Comparison of ENCODE assay signal across 11 cellular contexts in the genomic region with DNA sequence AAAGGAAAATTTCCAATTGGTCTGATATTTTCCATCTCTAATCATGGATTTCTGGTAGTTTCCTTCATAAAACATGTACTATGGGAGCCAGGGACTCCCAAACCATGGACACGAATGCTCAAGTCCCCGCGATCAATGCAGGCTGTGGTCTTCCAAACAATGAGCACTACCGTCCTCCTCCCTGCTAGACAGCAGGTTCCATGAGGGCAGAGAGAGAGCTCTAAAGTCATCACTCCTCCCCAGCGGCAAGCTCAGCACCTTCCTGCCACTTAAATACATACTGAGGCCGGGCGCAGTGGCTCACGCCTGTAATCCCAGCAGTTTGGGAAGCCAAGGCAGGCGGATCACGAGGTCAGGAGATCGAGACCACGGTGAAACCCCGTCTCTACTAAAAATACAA. TPM values are rescaled to one million over a fixed set of nuclear protein-coding genes. Genes with fewer than 3 reads are reported as not detected.
A peak's percentile ranks its signal among the peaks of the same experiment; 100 is the strongest.
DNase-seq lines count a peak whose midpoint lies in the region; ATAC-seq, FAIRE-seq and TF ChIP-seq lines count a peak whose summit lies in the region.
"Had no signal": no experiment of that assay in that cellular context is flagged by ENCODE, and none has a peak within 500 bp of the region (broad histone marks: within the 10 kb centered on the region; RNA-seq: fewer than 3 reads in every experiment).

No MANE protein-coding gene starts in this region.

- POLR2A ChIA-PET in endothelial cell of umbilical vein (lab: Charles Lee), result interaction anchor here (0.6 to 1.8 kb wide), 4 partner anchors 17 to 64 kb away, joined by 3 to 6 read pairs (median 4); no protein-coding TSS in a partner anchor
- POLR2A ChIA-PET in CD8-positive, alpha-beta memory T cell (lab: Charles Lee), result no interaction called here

- H3K9me1 ChIP-seq in endothelial cell of umbilical vein (replicated peaks; ENCODE audit: control insufficient read depth, extremely low read depth, insufficient read depth, low read length), result no peaks in the 10 kb centered on the region

- peak overlapping the region; percentile 61 for H3K9ac ChIP-seq in endothelial cell of umbilical vein (replicated peaks; ENCODE audit: extremely low read depth, insufficient read depth, low read length)

- dilution Hi-C loops in endothelial cell of umbilical vein (cut with MboI; ENCODE audit: extremely low pct_ligation_motif_present, low sequenced_read_pairs), result no loop called here

- no TSS peak for BruUV-seq in endothelial cell of umbilical vein (replicated peaks; lab: Mats Ljungman, UMichigan)

- peak overlapping the region; percentile 99 for H3K27ac ChIP-seq in endothelial cell of umbilical vein (ENCODE audit: insufficient read depth, low read depth, low read length)
- H3K27ac ChIP-seq in effector memory CD4-positive, alpha-beta T cell (ENCODE audit: insufficient read depth, low read length, poor library complexity, severe bottlenecking), result no peak overlapping the region
- no peak overlapping the region for H3K27ac ChIP-seq in CD8-positive, alpha-beta memory T cell (ENCODE audit: low read depth, low read length)
- H3K27ac ChIP-seq: cardiac muscle cell had no signal

- peaks cover 65% of the 10 kb centered on the region for H3K79me2 ChIP-seq in endothelial cell of umbilical vein (ENCODE audit: control insufficient read depth, insufficient read depth, low read length)

- no peak overlapping the region for H3K4me3 Mint-ChIP-seq in stimulated activated naive CD8-positive, alpha-beta T cell treated with anti-CD3 and anti-CD28 coated beads, Interleukin-15, Interleukin-2, amounts not matched to agents 100 ng/mL and 50 ng/mL, for 24 hours
- H3K4me3 Mint-ChIP-seq in progenitor cell of endocrine pancreas (ENCODE audit: low read depth), result no peak overlapping the region
- peak overlapping the region in 1 of 7 donors; percentile 32 for H3K4me3 Mint-ChIP-seq in CD8-positive, alpha-beta memory T cell

- no peak overlapping the region for H2AFZ ChIP-seq in endothelial cell of umbilical vein (ENCODE audit: low read depth, low read length)

- ATAC-seq in stimulated activated naive CD8-positive, alpha-beta T cell treated with anti-CD3 and anti-CD28 coated beads, Interleukin-15, Interleukin-2, amounts not matched to agents 100 U/mL and 50 U/mL, for 24 hours, result no peak
- no peak for ATAC-seq in HG03108 (IDR thresholded peaks at IDR 0.05; ENCODE audit: unreplicated experiment)

- CTCF ChIA-PET in endothelial cell of umbilical vein (lab: Charles Lee), result interaction anchor here (1.3 to 1.6 kb wide), 3 partner anchors 10 to 31 kb away, joined by 3 to 7 read pairs (median 5); a partner anchor contains a TSS
- CTCF ChIA-PET in CD8-positive, alpha-beta memory T cell (lab: Charles Lee), result interaction anchor here (0.7 kb wide), 1 partner anchor 78 kb away, joined by 3 read pairs; no protein-coding TSS in a partner anchor

- DNase-seq in stimulated activated naive CD8-positive, alpha-beta T cell treated with anti-CD3 and anti-CD28 coated beads, Interleukin-15, Interleukin-2, amounts not matched to agents 100 U/mL and 50 U/mL, for 24 hours, result no peak
- no peak for DNase-seq in endothelial cell of umbilical vein (ENCODE audit: low read depth, low spot score)
- DNase-seq in progenitor cell of endocrine pancreas (ENCODE audit: low spot score, unreplicated experiment), result no peak
- DNase-seq in effector memory CD4-positive, alpha-beta T cell, result no peak
- DNase-seq in CD8-positive, alpha-beta memory T cell, result no peak
- DNase-seq in anterior cingulate cortex (lab: John Stamatoyannopoulos, UW), result no peak
- DNase-seq: KG1, NCI-H526 treated with DMSO at 0.1 percent for 48 hours had no signal

- no peak for FAIRE-seq in endothelial cell of umbilical vein (lab: Jason Lieb, UNC)

- no peaks in the 10 kb centered on the region for H3K36me3 ChIP-seq in endothelial cell of umbilical vein (ENCODE audit: control insufficient read depth in 2 of 2, extremely low read depth in 1 of 2, insufficient read depth in 2 of 2, low read length in 2 of 2)
- H3K36me3 ChIP-seq in effector memory CD4-positive, alpha-beta T cell (ENCODE audit: control insufficient read depth, insufficient read depth, low read length), result no peaks in the 10 kb centered on the region
- H3K36me3 ChIP-seq in CD8-positive, alpha-beta memory T cell (ENCODE audit: insufficient read depth, low read length), result no peaks in the 10 kb centered on the region
- H3K36me3 ChIP-seq: cardiac muscle cell had no signal

- H3K4me1 ChIP-seq in endothelial cell of umbilical vein (ENCODE audit: control insufficient read depth, extremely low read depth, insufficient read depth, low read length), result peaks cover 86% of the 10 kb centered on the region
- H3K4me1 ChIP-seq in effector memory CD4-positive, alpha-beta T cell (ENCODE audit: control insufficient read depth, insufficient read depth, low read length, poor library complexity, severe bottlenecking), result no peaks in the 10 kb centered on the region
- peaks cover 7% of the 10 kb centered on the region for H3K4me1 ChIP-seq in CD8-positive, alpha-beta memory T cell (ENCODE audit: insufficient read depth, low read length)

- H3K4me1 Mint-ChIP-seq in stimulated activated naive CD8-positive, alpha-beta T cell treated with anti-CD3 and anti-CD28 coated beads, Interleukin-15, Interleukin-2, amounts not matched to agents 100 ng/mL and 50 ng/mL, for 24 hours (ENCODE audit: low read depth), result peaks cover 89% of the 10 kb centered on the region
- peaks cover 31% of the 10 kb centered on the region for H3K4me1 Mint-ChIP-seq in progenitor cell of endocrine pancreas (ENCODE audit: low read depth)
- peaks cover 42 to 82% (median 75%) of the 10 kb centered on the region in 3 donors for H3K4me1 Mint-ChIP-seq in CD8-positive, alpha-beta memory T cell

- H3K27me3 Mint-ChIP-seq in stimulated activated naive CD8-positive, alpha-beta T cell treated with anti-CD3 and anti-CD28 coated beads, Interleukin-15, Interleukin-2, amounts not matched to agents 100 ng/mL and 50 ng/mL, for 24 hours, result no peaks in the 10 kb centered on the region
- no peaks in the 10 kb centered on the region for H3K27me3 Mint-ChIP-seq in progenitor cell of endocrine pancreas
- no peaks in the 10 kb centered on the region for H3K27me3 Mint-ChIP-seq in CD8-positive, alpha-beta memory T cell

- no peak for TF ChIP-seq POLR2A in endothelial cell of umbilical vein (IDR thresholded peaks at IDR 0.05; ENCODE audit: low read depth, low read length)

- intact Hi-C loops in endothelial cell of umbilical vein (cut with micrococcal nuclease), result loop anchor here (10.0 kb wide), 2 partner anchors 149 to 259 kb away; a partner anchor contains a TSS

- no peaks in the 10 kb centered on the region for H4K20me1 ChIP-seq in endothelial cell of umbilical vein (replicated peaks; ENCODE audit: control insufficient read depth, extremely low read depth, insufficient read depth, low read length)

- no peaks in the 10 kb centered on the region for H3K9me3 ChIP-seq in endothelial cell of umbilical vein (replicated peaks; ENCODE audit: control insufficient read depth, insufficient read depth, low read length)
- H3K9me3 ChIP-seq in effector memory CD4-positive, alpha-beta T cell (ENCODE audit: control insufficient read depth, low read length), result no peaks in the 10 kb centered on the region
- no peaks in the 10 kb centered on the region for H3K9me3 ChIP-seq in CD8-positive, alpha-beta memory T cell (ENCODE audit: low read length)

- TF ChIP-seq CTCF in endothelial cell of umbilical vein (IDR thresholded peaks at IDR 0.05; ENCODE audit: extremely low read depth in 1 of 2, insufficient read depth in 1 of 2, low read depth in 1 of 2, low read length in 2 of 2) (no peak), progenitor cell of endocrine pancreas (IDR thresholded peaks at IDR 0.05; ENCODE audit: unreplicated experiment) (no peak)

- peak overlapping the region; percentile 78 for H3K4me2 ChIP-seq in endothelial cell of umbilical vein (ENCODE audit: insufficient read depth, low read length)

- peak overlapping the region; percentile 41 for H3K27ac Mint-ChIP-seq in stimulated activated naive CD8-positive, alpha-beta T cell treated with anti-CD3 and anti-CD28 coated beads, Interleukin-15, Interleukin-2, amounts not matched to agents 100 ng/mL and 50 ng/mL, for 24 hours
- peak overlapping the region; percentile 31 for H3K27ac Mint-ChIP-seq in progenitor cell of endocrine pancreas
- peak overlapping the region in 2 of 8 donors; percentile 42 for H3K27ac Mint-ChIP-seq in CD8-positive, alpha-beta memory T cell

- no peaks in the 10 kb centered on the region for H3K27me3 ChIP-seq in endothelial cell of umbilical vein (ENCODE audit: control insufficient read depth in 2 of 2, insufficient read depth in 2 of 2, low read length in 2 of 2)
- H3K27me3 ChIP-seq in effector memory CD4-positive, alpha-beta T cell (replicated peaks; ENCODE audit: control insufficient read depth, insufficient read depth, low read length, poor library complexity, severe bottlenecking), result no peaks in the 10 kb centered on the region
- H3K27me3 ChIP-seq in CD8-positive, alpha-beta memory T cell (ENCODE audit: insufficient read depth, low read length, poor library complexity, severe bottlenecking), result no peaks in the 10 kb centered on the region
- H3K27me3 ChIP-seq: cardiac muscle cell had no signal

- peaks cover 12% of the 10 kb centered on the region for H3K36me3 Mint-ChIP-seq in stimulated activated naive CD8-positive, alpha-beta T cell treated with anti-CD3 and anti-CD28 coated beads, Interleukin-15, Interleukin-2, amounts not matched to agents 100 ng/mL and 50 ng/mL, for 24 hours (ENCODE audit: low read depth)
- H3K36me3 Mint-ChIP-seq in progenitor cell of endocrine pancreas (ENCODE audit: insufficient read depth), result no peaks in the 10 kb centered on the region
- H3K36me3 Mint-ChIP-seq in CD8-positive, alpha-beta memory T cell, result peaks cover 0 to 4% (median 3%) of the 10 kb centered on the region in 3 donors

- H3K9me3 Mint-ChIP-seq in stimulated activated naive CD8-positive, alpha-beta T cell treated with anti-CD3 and anti-CD28 coated beads, Interleukin-15, Interleukin-2, amounts not matched to agents 100 ng/mL and 50 ng/mL, for 24 hours, result no peaks in the 10 kb centered on the region
- no peaks in the 10 kb centered on the region for H3K9me3 Mint-ChIP-seq in progenitor cell of endocrine pancreas (ENCODE audit: low read depth)
- H3K9me3 Mint-ChIP-seq in CD8-positive, alpha-beta memory T cell, result no peaks in the 10 kb centered on the region

- H3K4me3 ChIP-seq in endothelial cell of umbilical vein (replicated peaks in 1 of 3; ENCODE audit: insufficient read depth in 1 of 3, low read depth in 1 of 3, low read length in 3 of 3), result no peak overlapping the region
- no peak overlapping the region for H3K4me3 ChIP-seq in effector memory CD4-positive, alpha-beta T cell (ENCODE audit: insufficient read depth, low read depth, low read length, poor library complexity, severe bottlenecking)
- no peak overlapping the region for H3K4me3 ChIP-seq in CD8-positive, alpha-beta memory T cell (ENCODE audit: low read length)
- H3K4me3 ChIP-seq: cardiac muscle cell had no signal

RNA-seq across cellular contexts. Expression of a gene that starts 31.1 kb away (rescaled TPM):
- total RNA-seq in endothelial cell of umbilical vein (151 and 164 TPM in 2 replicates), progenitor cell of endocrine pancreas (115 and 118 TPM in 2 replicates)
- 63.1 and 65.8 TPM in 2 replicates for polyA plus RNA-seq in endothelial cell of umbilical vein
- 67.5 and 72.3 TPM in 2 replicates for polyA plus RNA-seq in endothelial cell of umbilical vein (2011; cell fraction: cytosol; rRNA removed)
- 155 and 157 TPM in 2 replicates for polyA plus RNA-seq in endothelial cell of umbilical vein (2011; cell fraction: nucleus; rRNA removed)
- polyA plus RNA-seq in endothelial cell of umbilical vein (2012), result 88.4 and 132 TPM in 2 replicates
- polyA minus RNA-seq in endothelial cell of umbilical vein, result 119 and 130 TPM in 2 replicates
- 27.0 TPM for polyA minus RNA-seq in endothelial cell of umbilical vein (2011; cell fraction: cytosol; rRNA and poly(A)+ RNA removed)
- 123 and 174 TPM in 2 replicates for polyA minus RNA-seq in endothelial cell of umbilical vein (2011; cell fraction: nucleus; rRNA and poly(A)+ RNA removed)
- 10 to 100 TPM; 52.6 to 58.5 TPM for total RNA-seq in CD8-positive, alpha-beta memory T cell
- 41.7 TPM for polyA plus RNA-seq in CD8-positive, alpha-beta memory T cell
